In genomic region chr1:31937300-31938183, GRCh38 we compare ENCODE assay signal across 8 cellular contexts. TPM values are rescaled to one million over a fixed set of nuclear protein-coding genes. Genes with fewer than 3 reads are reported as not detected.
A peak's percentile ranks its signal among the peaks of the same experiment; 100 is the strongest.
DNase-seq lines count a peak whose midpoint lies in the region; ATAC-seq, FAIRE-seq and TF ChIP-seq lines count a peak whose summit lies in the region.

No MANE protein-coding gene starts in this region.

- 2% methylated on average over 35 of the region's 78 CpGs for WGBS in HepG2 (ENCODE audit: low lambda C conversion rate)

- ATAC-seq in GM21367 (IDR thresholded peaks at IDR 0.05; ENCODE audit: unreplicated experiment), result peak; percentile 16
- ATAC-seq in HepG2, result peak; percentile 35

- no peaks in the 10 kb centered on the region for H3K9me3 ChIP-seq in Caco-2
- H3K9me3 ChIP-seq in HepG2 (ENCODE audit: low read length), result no peaks in the 10 kb centered on the region

- POLR2A ChIA-PET in Caco-2 (lab: Charles Lee) (interaction anchor here (0.6 to 1.0 kb wide), 2 partner anchors 26 to 31 kb away, joined by 3 to 8 read pairs; no protein-coding TSS in a partner anchor), HepG2 (lab: Yijun Ruan, JAX) (interaction anchor here (0.6 to 2.0 kb wide), 5 partner anchors 18 to 27 kb away, joined by 3 to 17 read pairs (median 6); no protein-coding TSS in a partner anchor)

- TF ChIP-seq EP300 in HepG2 (IDR thresholded peaks at IDR 0.05; ENCODE audit: low read depth in 2 of 2, low read length in 2 of 2) (no peak), HepG2 (CRISPR knock-in tag; IDR thresholded peaks at IDR 0.05; ENCODE audit: borderline replicate concordance) (no peak)

- CTCF ChIA-PET in Caco-2 (lab: Charles Lee) (interaction anchor here (0.5 to 3.2 kb wide), 6 partner anchors 18 to 148 kb away, joined by 3 to 36 read pairs (median 4); no protein-coding TSS in a partner anchor), HepG2 (lab: Yijun Ruan, JAX; ENCODE audit: low intra/inter-chr PET ratio, low total read pairs) (interaction anchor here (2.8 kb wide), 1 partner anchor 26 kb away, joined by 54 read pairs; no protein-coding TSS in a partner anchor)

- no peak for FAIRE-seq in HepG2 (lab: Jason Lieb, UNC)

- DNase-seq in Caco-2 (peak; percentile 49 to 61), HuH-7.5 (ENCODE audit: low spot score) (peak; percentile 52), HepG2 (ENCODE audit: low spot score) (peak; percentile 39), NCI-H1105 treated with DMSO at 0.1 percent for 48 hours (lab: John Stamatoyannopoulos, UW) (no peak)
- DNase-seq in activated CD4-positive, alpha-beta T cell treated with anti-CD3 and anti-CD28 coated beads for 4 hours, result peak; percentile 81 to 86
- peak; percentile 80 for DNase-seq in stimulated activated CD4-positive, alpha-beta T cell treated with anti-CD3 and anti-CD28 coated beads, Interleukin-4, amount 100 ng/mL, for 1 hour

- TF ChIP-seq POLR2A in HepG2 (IDR thresholded peaks at IDR 0.05; ENCODE audit: insufficient read depth in 1 of 2, low read depth in 2 of 2, low read length in 2 of 2), result peak in 1 of 2 experiments; percentile 27; a peak in 1 of 4 replicates

- peaks cover 50% of the 10 kb centered on the region for H3K79me2 ChIP-seq in HepG2 (ENCODE audit: insufficient read depth, low read length)

- H3K27me3 ChIP-seq in Caco-2 (replicated peaks; ENCODE audit: control insufficient read depth, insufficient read depth, low read length) (no peaks in the 10 kb centered on the region), HepG2 (ENCODE audit: control insufficient read depth in 1 of 2, insufficient read depth in 2 of 2, low read length in 2 of 2) (no peaks in the 10 kb centered on the region; a peak in 1 of 5 replicates)

- H3K9ac ChIP-seq in HepG2 (ENCODE audit: insufficient read depth, low read depth, low read length), result peak overlapping the region; percentile 87

- in situ Hi-C loops in HepG2 (cut with HindIII; ENCODE audit: extremely low pct_ligation_motif_present, low pct_unique_long_range_greater_than_20kb), result no loop called here

- H4K20me1 ChIP-seq in HepG2 (ENCODE audit: insufficient read depth, low read length), result peaks cover 48% of the 10 kb centered on the region

- BruUV-seq in Caco-2 (replicated peaks; lab: Mats Ljungman, UMichigan) (no TSS peak), HepG2 (replicated peaks; lab: Mats Ljungman, UMichigan) (no TSS peak)

- peaks cover 19% of the 10 kb centered on the region for H3K36me3 Mint-ChIP-seq in Caco-2 (ENCODE audit: insufficient read depth, unreplicated experiment)

- no peaks in the 10 kb centered on the region for H3K27me3 Mint-ChIP-seq in Caco-2 (ENCODE audit: insufficient read depth, unreplicated experiment)

- H3K4me1 ChIP-seq in Caco-2, result peaks cover 43% of the 10 kb centered on the region
- peaks cover 67% of the 10 kb centered on the region for H3K4me1 ChIP-seq in HepG2 (ENCODE audit: insufficient read depth, low read length)

- H3K4me2 ChIP-seq in HepG2 (ENCODE audit: low read depth, low read length), result peak overlapping the region; percentile 82

- intact Hi-C loops in Caco-2 (cut with micrococcal nuclease; ENCODE audit: unreplicated experiment) (loop anchor here (2.0 kb wide), 1 partner anchor 19 kb away; no protein-coding TSS in a partner anchor), HepG2 (cut with micrococcal nuclease; ENCODE audit: unreplicated experiment) (no loop called here)

- H3K36me3 ChIP-seq in Caco-2 (ENCODE audit: control insufficient read depth, insufficient read depth, low read length) (no peaks in the 10 kb centered on the region), HepG2 (replicated peaks in 1 of 2; ENCODE audit: control insufficient read depth in 1 of 2, insufficient read depth in 2 of 2, low read length in 2 of 2) (no peaks in the 10 kb centered on the region)

- peak overlapping the region; percentile 89 for H3K27ac ChIP-seq in cingulate gyrus (ENCODE audit: low read depth, low read length)
- peak overlapping the region; percentile 80 for H3K27ac ChIP-seq in HepG2 (ENCODE audit: extremely low read length, insufficient read depth, low read length)

- H2AFZ ChIP-seq in HepG2 (ENCODE audit: low read length), result no peak overlapping the region

- TF ChIP-seq CTCF in Caco-2 (IDR thresholded peaks at IDR 0.05; ENCODE audit: insufficient read depth in 1 of 2, low read depth in 1 of 2, low read length in 1 of 2, severe bottlenecking in 1 of 2, unreplicated experiment in 1 of 2) (no peak), HepG2 (CRISPR knock-in tag; IDR thresholded peaks at IDR 0.05) (peak; percentile 27; the same call in 1 of the 2 replicates)

- no peaks in the 10 kb centered on the region for H3K9me3 Mint-ChIP-seq in Caco-2 (ENCODE audit: unreplicated experiment)

- no peak for TF ChIP-seq RAD21 in HepG2 (CRISPR knock-in tag; IDR thresholded peaks at IDR 0.05)

- peak overlapping the region; percentile 99 for H3K4me3 Mint-ChIP-seq in Caco-2 (ENCODE audit: unreplicated experiment)

- peaks cover 30% of the 10 kb centered on the region for H3K4me1 Mint-ChIP-seq in Caco-2 (ENCODE audit: low read depth, unreplicated experiment)

- H3K4me3 ChIP-seq in Caco-2 (ENCODE audit: low read depth, low read length) (peak overlapping the region; percentile 94), HepG2 (replicated peaks in 1 of 3; ENCODE audit: insufficient read depth in 1 of 3, low read depth in 2 of 3, low read length in 3 of 3) (peak overlapping the region; percentile 66 to 99 (median 98))

- H3K27ac Mint-ChIP-seq in Caco-2 (ENCODE audit: unreplicated experiment), result peak overlapping the region; percentile 91

TF ChIP-seq in HepG2, 621 proteins besides CTCF, POLR2A, EP300 and RAD21 (continues in another document):
- TF ChIP-seq NCOA2 (CRISPR knock-in tag; IDR thresholded peaks at IDR 0.05) (no peak), NCOR1 (IDR thresholded peaks at IDR 0.05; ENCODE audit: borderline replicate concordance, low read length) (no peak), SATB2 (CRISPR knock-in tag; IDR thresholded peaks at IDR 0.05) (no peak), NONO (IDR thresholded peaks at IDR 0.05) (no peak), NONO (CRISPR knock-in tag; conservative IDR thresholded peaks at IDR 0.05) (no peak), PAWR (CRISPR knock-in tag; IDR thresholded peaks at IDR 0.05; ENCODE audit: borderline replicate concordance) (no peak), ZBTB25 (CRISPR knock-in tag; IDR thresholded peaks at IDR 0.05) (peak; percentile 35; the same call in 1 of the 2 replicates), SUZ12 (IDR thresholded peaks at IDR 0.05; ENCODE audit: low read depth, low read length) (no peak), NFKB2 (CRISPR knock-in tag; IDR thresholded peaks at IDR 0.05; ENCODE audit: borderline replicate concordance) (no peak), LRRFIP1 (CRISPR knock-in tag; conservative IDR thresholded peaks at IDR 0.05) (no peak)

RNA-seq across cellular contexts. Expression of gene PTP4A2, which starts 0.6 kb away (rescaled TPM):
- total RNA-seq in Caco-2 (2022), result 150 and 169 TPM in 2 replicates
- total RNA-seq in HepG2 (2016; rRNA removed; fragmentation: Illumina TruSeq; extraction: Trizol), result 225 and 284 TPM in 2 replicates
- 369 and 408 TPM in 2 replicates for total RNA-seq in HepG2 (2016; cell fraction: cytosol; rRNA removed; fragmentation: Illumina TruSeq; extraction: Trizol; ENCODE audit: low read depth)
- 221 and 292 TPM in 2 replicates for total RNA-seq in HepG2 (2016; cell fraction: insoluble cytoplasmic fraction; rRNA removed; fragmentation: Illumina TruSeq; extraction: Trizol)
- 422 and 446 TPM in 2 replicates for total RNA-seq in HepG2 (2016; cell fraction: membrane; rRNA removed; fragmentation: Illumina TruSeq; extraction: Trizol)
- 70.1 and 106 TPM in 2 replicates for total RNA-seq in HepG2 (2016; cell fraction: nucleus; rRNA removed; fragmentation: Illumina TruSeq; extraction: Trizol)
- 133 and 173 TPM in 2 replicates for polyA plus RNA-seq in HepG2 (2011; rRNA removed)
- polyA plus RNA-seq in HepG2 (2011; cell fraction: cytosol; rRNA removed), result 32.3 and 61.4 TPM in 2 replicates
- polyA plus RNA-seq in HepG2 (2011; cell fraction: nucleus; rRNA removed), result 11.8 and 23.9 TPM in 2 replicates
- polyA plus RNA-seq in HepG2 (2012), result 117 and 164 TPM in 2 replicates
- 182 and 192 TPM in 2 replicates for polyA plus RNA-seq in HepG2 (2016; cell fraction: cytosol; fragmentation: Illumina TruSeq; extraction: Trizol; ENCODE audit: low read depth)
- 288 and 291 TPM in 2 replicates for polyA plus RNA-seq in HepG2 (2016; cell fraction: insoluble cytoplasmic fraction; fragmentation: Illumina TruSeq; extraction: Trizol; ENCODE audit: low read depth)
- 288 and 296 TPM in 2 replicates for polyA plus RNA-seq in HepG2 (2016; cell fraction: membrane; fragmentation: Illumina TruSeq; extraction: Trizol; ENCODE audit: low read depth)
- polyA plus RNA-seq in HepG2 (2016; cell fraction: nucleus; fragmentation: Illumina TruSeq; extraction: Trizol; ENCODE audit: insufficient read depth, low read depth), result 121 and 131 TPM in 2 replicates
- 228 and 834 TPM in 2 replicates for polyA minus RNA-seq in HepG2 (2011; rRNA and poly(A)+ RNA removed; ENCODE audit: low replicate concordance)
- polyA minus RNA-seq in HepG2 (2011; cell fraction: cytosol; rRNA and poly(A)+ RNA removed), result 120 and 150 TPM in 2 replicates
- 43.0 and 80.8 TPM in 2 replicates for polyA minus RNA-seq in HepG2 (2011; cell fraction: nucleus; rRNA and poly(A)+ RNA removed)
